ENCODE assay signal across 2 cellular contexts in the genomic region with DNA sequence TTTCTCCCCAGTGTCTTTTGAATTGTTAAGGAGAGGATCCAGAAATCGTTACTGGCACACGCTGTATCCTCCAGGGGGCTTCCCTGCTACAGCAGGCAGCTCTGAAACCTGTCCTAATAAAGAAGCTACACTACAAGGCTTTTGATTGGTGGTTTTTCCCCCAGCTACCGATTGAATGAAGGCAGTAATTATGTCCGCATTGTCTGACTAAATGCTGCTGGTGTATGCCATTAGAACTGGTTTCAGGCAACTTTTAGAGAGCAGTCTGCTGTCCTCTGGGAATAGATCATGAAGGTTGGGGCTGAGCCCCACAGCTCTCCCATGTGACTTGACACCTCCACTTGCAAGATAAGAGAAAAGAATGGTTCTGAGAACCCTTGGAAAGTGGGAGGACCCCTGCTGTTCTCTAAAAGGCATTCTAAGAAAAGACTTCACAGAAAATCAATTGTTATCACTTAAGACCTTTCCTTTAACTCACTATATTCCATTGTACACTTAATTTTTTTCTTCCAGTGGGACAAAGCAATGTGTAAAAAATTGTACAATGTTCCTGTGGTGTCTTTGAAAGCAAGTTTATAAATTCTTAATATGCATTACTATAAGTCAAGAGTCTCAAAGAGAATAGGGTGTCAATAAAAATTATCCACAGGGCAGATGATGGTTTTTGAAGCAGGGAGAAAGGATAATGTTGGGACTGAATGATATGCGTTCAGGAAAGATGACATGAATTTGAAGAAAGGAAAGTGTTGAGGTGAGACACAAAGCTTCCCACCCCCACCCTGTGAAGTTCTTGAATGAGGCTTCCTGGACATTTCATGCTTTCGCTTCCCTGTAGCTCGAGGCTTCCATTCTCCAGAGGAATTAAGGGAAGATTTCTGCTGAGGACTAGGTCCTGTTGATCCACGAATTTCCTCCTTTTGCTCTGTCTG.
TF ChIP-seq lines count a peak whose summit lies in the region.

No MANE protein-coding gene starts in this region.

TF ChIP-seq in SK-N-SH, 30 proteins besides CTCF, POLR2A, EP300 and RAD21:
- no peak for TF ChIP-seq RFX5 (IDR thresholded peaks at IDR 0.05; ENCODE audit: low read length)
- TF ChIP-seq NRF1 (IDR thresholded peaks at IDR 0.05; ENCODE audit: low read depth, low read length), result no peak
- TF ChIP-seq TEAD4 (IDR thresholded peaks at IDR 0.05; ENCODE audit: borderline replicate concordance, insufficient read depth), result no peak
- no peak for TF ChIP-seq JUND (IDR thresholded peaks at IDR 0.05)
- no peak for TF ChIP-seq FOSL2 (IDR thresholded peaks at IDR 0.05; ENCODE audit: borderline replicate concordance, low read depth)
- no peak for TF ChIP-seq EZH2phosphoT487 (IDR thresholded peaks at IDR 0.05; ENCODE audit: borderline replicate concordance, low read depth)
- TF ChIP-seq SIN3A (IDR thresholded peaks at IDR 0.05; ENCODE audit: borderline replicate concordance, low read depth, low read length), result no peak
- TF ChIP-seq CHD2 (IDR thresholded peaks at IDR 0.05; ENCODE audit: low read length, partially characterized antibody), result no peak
- TF ChIP-seq, protein P1, sequence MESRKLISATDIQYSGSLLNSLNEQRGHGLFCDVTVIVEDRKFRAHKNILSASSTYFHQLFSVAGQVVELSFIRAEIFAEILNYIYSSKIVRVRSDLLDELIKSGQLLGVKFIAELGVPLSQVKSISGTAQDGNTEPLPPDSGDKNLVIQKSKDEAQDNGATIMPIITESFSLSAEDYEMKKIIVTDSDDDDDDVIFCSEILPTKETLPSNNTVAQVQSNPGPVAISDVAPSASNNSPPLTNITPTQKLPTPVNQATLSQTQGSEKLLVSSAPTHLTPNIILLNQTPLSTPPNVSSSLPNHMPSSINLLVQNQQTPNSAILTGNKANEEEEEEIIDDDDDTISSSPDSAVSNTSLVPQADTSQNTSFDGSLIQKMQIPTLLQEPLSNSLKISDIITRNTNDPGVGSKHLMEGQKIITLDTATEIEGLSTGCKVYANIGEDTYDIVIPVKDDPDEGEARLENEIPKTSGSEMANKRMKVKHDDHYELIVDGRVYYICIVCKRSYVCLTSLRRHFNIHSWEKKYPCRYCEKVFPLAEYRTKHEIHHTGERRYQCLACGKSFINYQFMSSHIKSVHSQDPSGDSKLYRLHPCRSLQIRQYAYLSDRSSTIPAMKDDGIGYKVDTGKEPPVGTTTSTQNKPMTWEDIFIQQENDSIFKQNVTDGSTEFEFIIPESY (IDR thresholded peaks at IDR 0.05; ENCODE audit: borderline replicate concordance, low read depth), result no peak
- no peak for TF ChIP-seq FOXM1 (IDR thresholded peaks at IDR 0.05; ENCODE audit: low read depth)
- TF ChIP-seq, protein P2, sequence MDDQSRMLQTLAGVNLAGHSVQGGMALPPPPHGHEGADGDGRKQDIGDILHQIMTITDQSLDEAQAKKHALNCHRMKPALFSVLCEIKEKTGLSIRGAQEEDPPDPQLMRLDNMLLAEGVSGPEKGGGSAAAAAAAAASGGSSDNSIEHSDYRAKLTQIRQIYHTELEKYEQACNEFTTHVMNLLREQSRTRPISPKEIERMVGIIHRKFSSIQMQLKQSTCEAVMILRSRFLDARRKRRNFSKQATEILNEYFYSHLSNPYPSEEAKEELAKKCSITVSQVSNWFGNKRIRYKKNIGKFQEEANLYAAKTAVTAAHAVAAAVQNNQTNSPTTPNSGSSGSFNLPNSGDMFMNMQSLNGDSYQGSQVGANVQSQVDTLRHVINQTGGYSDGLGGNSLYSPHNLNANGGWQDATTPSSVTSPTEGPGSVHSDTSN (IDR thresholded peaks at IDR 0.05), result no peak
- TF ChIP-seq RCOR1 (IDR thresholded peaks at IDR 0.05; ENCODE audit: low read length), result no peak
- TF ChIP-seq, protein P3, sequence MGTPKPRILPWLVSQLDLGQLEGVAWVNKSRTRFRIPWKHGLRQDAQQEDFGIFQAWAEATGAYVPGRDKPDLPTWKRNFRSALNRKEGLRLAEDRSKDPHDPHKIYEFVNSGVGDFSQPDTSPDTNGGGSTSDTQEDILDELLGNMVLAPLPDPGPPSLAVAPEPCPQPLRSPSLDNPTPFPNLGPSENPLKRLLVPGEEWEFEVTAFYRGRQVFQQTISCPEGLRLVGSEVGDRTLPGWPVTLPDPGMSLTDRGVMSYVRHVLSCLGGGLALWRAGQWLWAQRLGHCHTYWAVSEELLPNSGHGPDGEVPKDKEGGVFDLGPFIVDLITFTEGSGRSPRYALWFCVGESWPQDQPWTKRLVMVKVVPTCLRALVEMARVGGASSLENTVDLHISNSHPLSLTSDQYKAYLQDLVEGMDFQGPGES (IDR thresholded peaks at IDR 0.05; ENCODE audit: low read depth, low read length), result no peak

TF ChIP-seq in SK-N-SH treated with all-trans-retinoic acid at 6 μM for 48 hours, 23 proteins besides CTCF, POLR2A, EP300 and RAD21:
- TF ChIP-seq OSR1 (CRISPR knock-in tag; IDR thresholded peaks at IDR 0.05) (no peak), ZNF70 (CRISPR knock-in tag; IDR thresholded peaks at IDR 0.05) (no peak), ZC3H10 (CRISPR knock-in tag; IDR thresholded peaks at IDR 0.05) (no peak), GLIS3 (CRISPR knock-in tag; IDR thresholded peaks at IDR 0.05) (no peak), ESRRG (CRISPR knock-in tag; IDR thresholded peaks at IDR 0.05) (no peak), CSDC2 (CRISPR knock-in tag; IDR thresholded peaks at IDR 0.05) (no peak), ZFP30 (CRISPR knock-in tag; IDR thresholded peaks at IDR 0.05) (no peak), ZFP3 (CRISPR knock-in tag; IDR thresholded peaks at IDR 0.05) (no peak)
- TF ChIP-seq, protein P4, sequence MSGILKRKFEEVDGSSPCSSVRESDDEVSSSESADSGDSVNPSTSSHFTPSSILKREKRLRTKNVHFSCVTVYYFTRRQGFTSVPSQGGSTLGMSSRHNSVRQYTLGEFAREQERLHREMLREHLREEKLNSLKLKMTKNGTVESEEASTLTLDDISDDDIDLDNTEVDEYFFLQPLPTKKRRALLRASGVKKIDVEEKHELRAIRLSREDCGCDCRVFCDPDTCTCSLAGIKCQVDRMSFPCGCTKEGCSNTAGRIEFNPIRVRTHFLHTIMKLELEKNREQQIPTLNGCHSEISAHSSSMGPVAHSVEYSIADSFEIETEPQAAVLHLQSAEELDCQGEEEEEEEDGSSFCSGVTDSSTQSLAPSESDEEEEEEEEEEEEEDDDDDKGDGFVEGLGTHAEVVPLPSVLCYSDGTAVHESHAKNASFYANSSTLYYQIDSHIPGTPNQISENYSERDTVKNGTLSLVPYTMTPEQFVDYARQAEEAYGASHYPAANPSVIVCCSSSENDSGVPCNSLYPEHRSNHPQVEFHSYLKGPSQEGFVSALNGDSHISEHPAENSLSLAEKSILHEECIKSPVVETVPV (CRISPR knock-in tag; IDR thresholded peaks at IDR 0.05), result no peak
- TF ChIP-seq, protein P5, sequence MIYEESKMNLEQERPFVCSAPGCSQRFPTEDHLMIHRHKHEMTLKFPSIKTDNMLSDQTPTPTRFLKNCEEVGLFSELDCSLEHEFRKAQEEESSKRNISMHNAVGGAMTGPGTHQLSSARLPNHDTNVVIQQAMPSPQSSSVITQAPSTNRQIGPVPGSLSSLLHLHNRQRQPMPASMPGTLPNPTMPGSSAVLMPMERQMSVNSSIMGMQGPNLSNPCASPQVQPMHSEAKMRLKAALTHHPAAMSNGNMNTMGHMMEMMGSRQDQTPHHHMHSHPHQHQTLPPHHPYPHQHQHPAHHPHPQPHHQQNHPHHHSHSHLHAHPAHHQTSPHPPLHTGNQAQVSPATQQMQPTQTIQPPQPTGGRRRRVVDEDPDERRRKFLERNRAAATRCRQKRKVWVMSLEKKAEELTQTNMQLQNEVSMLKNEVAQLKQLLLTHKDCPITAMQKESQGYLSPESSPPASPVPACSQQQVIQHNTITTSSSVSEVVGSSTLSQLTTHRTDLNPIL (CRISPR knock-in tag; IDR thresholded peaks at IDR 0.05; ENCODE audit: low read depth), result no peak
- TF ChIP-seq, protein P6, sequence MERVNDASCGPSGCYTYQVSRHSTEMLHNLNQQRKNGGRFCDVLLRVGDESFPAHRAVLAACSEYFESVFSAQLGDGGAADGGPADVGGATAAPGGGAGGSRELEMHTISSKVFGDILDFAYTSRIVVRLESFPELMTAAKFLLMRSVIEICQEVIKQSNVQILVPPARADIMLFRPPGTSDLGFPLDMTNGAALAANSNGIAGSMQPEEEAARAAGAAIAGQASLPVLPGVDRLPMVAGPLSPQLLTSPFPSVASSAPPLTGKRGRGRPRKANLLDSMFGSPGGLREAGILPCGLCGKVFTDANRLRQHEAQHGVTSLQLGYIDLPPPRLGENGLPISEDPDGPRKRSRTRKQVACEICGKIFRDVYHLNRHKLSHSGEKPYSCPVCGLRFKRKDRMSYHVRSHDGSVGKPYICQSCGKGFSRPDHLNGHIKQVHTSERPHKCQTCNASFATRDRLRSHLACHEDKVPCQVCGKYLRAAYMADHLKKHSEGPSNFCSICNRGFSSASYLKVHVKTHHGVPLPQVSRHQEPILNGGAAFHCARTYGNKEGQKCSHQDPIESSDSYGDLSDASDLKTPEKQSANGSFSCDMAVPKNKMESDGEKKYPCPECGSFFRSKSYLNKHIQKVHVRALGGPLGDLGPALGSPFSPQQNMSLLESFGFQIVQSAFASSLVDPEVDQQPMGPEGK (CRISPR knock-in tag; IDR thresholded peaks at IDR 0.05; ENCODE audit: borderline replicate concordance), result no peak
- TF ChIP-seq, protein P7, sequence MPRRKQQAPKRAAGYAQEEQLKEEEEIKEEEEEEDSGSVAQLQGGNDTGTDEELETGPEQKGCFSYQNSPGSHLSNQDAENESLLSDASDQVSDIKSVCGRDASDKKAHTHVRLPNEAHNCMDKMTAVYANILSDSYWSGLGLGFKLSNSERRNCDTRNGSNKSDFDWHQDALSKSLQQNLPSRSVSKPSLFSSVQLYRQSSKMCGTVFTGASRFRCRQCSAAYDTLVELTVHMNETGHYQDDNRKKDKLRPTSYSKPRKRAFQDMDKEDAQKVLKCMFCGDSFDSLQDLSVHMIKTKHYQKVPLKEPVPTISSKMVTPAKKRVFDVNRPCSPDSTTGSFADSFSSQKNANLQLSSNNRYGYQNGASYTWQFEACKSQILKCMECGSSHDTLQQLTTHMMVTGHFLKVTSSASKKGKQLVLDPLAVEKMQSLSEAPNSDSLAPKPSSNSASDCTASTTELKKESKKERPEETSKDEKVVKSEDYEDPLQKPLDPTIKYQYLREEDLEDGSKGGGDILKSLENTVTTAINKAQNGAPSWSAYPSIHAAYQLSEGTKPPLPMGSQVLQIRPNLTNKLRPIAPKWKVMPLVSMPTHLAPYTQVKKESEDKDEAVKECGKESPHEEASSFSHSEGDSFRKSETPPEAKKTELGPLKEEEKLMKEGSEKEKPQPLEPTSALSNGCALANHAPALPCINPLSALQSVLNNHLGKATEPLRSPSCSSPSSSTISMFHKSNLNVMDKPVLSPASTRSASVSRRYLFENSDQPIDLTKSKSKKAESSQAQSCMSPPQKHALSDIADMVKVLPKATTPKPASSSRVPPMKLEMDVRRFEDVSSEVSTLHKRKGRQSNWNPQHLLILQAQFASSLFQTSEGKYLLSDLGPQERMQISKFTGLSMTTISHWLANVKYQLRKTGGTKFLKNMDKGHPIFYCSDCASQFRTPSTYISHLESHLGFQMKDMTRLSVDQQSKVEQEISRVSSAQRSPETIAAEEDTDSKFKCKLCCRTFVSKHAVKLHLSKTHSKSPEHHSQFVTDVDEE (CRISPR knock-in tag; IDR thresholded peaks at IDR 0.05), result no peak
TF ChIP-seq in SK-N-SH treated with all-trans-retinoic acid at 6 μM for 48 hours: peak in this region for 0.
